Comparison of ENCODE assay signal across 11 cellular contexts in genomic region chr4:186952709-186953108, GRCh38.
"Had no signal": no experiment of that assay in that cellular context is flagged by ENCODE, and none has a peak within 500 bp of the region (broad histone marks: within the 10 kb centered on the region; RNA-seq: fewer than 3 reads in every experiment).

No MANE protein-coding gene starts in this region.

- ATAC-seq: GM23338, HCT116 had no signal

- DNase-seq: GM23248, GOT3, H7, H9, HCEC 1CT, HFFc6 had no signal

- H3K9ac ChIP-seq: GM23248 had no signal

- H2AFZ ChIP-seq: GM23248, GM23338 had no signal

- H3K4me3 Mint-ChIP-seq: GM23338, H9, HFFc6 had no signal

- FAIRE-seq: H1, H54 had no signal

- H3K9me3 Mint-ChIP-seq: GM23338, H9, HFFc6 had no signal

- H3K4me3 ChIP-seq: GM23248, GM23338, HAP-1 had no signal

- H3K4me2 ChIP-seq: GM23338 had no signal

- H3K27ac ChIP-seq: GM23248 had no signal

- H3K27ac Mint-ChIP-seq: GM23338, H9, HFFc6 had no signal

- H3K36me3 ChIP-seq: HAP-1 had no signal
